Comparison of ENCODE assay signal across 11 cellular contexts in genomic region chr17:68238894-68239293, GRCh38. TPM values are rescaled to one million over a fixed set of nuclear protein-coding genes. Genes with fewer than 3 reads are reported as not detected.
DNase-seq lines count a peak whose midpoint lies in the region; ATAC-seq, FAIRE-seq and TF ChIP-seq lines count a peak whose summit lies in the region.
"Had no signal": no experiment of that assay in that cellular context is flagged by ENCODE, and none has a peak within 500 bp of the region (broad histone marks: within the 10 kb centered on the region; RNA-seq: fewer than 3 reads in every experiment).

No MANE protein-coding gene starts in this region.

- no peak for TF ChIP-seq POLR2A in HepG2 (IDR thresholded peaks at IDR 0.05; ENCODE audit: insufficient read depth in 1 of 2, low read depth in 2 of 2, low read length in 2 of 2)

- TF ChIP-seq RAD21 in HepG2 (CRISPR knock-in tag; IDR thresholded peaks at IDR 0.05), result no peak

- peak overlapping the region; percentile 49 for H3K4me3 Mint-ChIP-seq in activated naive CD4-positive, alpha-beta T cell treated with anti-CD3 and anti-CD28 coated beads, Interleukin-2, amount 50 U/mL, for 24 hours

- H3K36me3 ChIP-seq in HepG2 (replicated peaks in 1 of 2; ENCODE audit: control insufficient read depth in 1 of 2, insufficient read depth in 2 of 2, low read length in 2 of 2), result no peaks in the 10 kb centered on the region

- in situ Hi-C loops in HepG2 (cut with HindIII; ENCODE audit: extremely low pct_ligation_motif_present, low pct_unique_long_range_greater_than_20kb), result no loop called here

- H3K4me1 ChIP-seq in HepG2 (ENCODE audit: insufficient read depth, low read length), result peaks cover 20% of the 10 kb centered on the region; the same call in 1 of the 2 replicates

- no peaks in the 10 kb centered on the region for H4K20me1 ChIP-seq in HepG2 (ENCODE audit: insufficient read depth, low read length)

- H3K4me2 ChIP-seq in HepG2 (ENCODE audit: low read depth, low read length), result no peak overlapping the region

- no peaks in the 10 kb centered on the region for H3K27me3 ChIP-seq in HepG2 (ENCODE audit: control insufficient read depth in 1 of 2, insufficient read depth in 2 of 2, low read length in 2 of 2)

- H3K9me3 ChIP-seq in HepG2 (ENCODE audit: low read length), result no peaks in the 10 kb centered on the region

- H3K9ac ChIP-seq in HepG2 (ENCODE audit: insufficient read depth, low read depth, low read length), result no peak overlapping the region

- ATAC-seq in HG02642 (IDR thresholded peaks at IDR 0.05; ENCODE audit: poor library complexity, unreplicated experiment), result peak; percentile 31
- no peak for ATAC-seq in HepG2

- H3K36me3 Mint-ChIP-seq in activated naive CD4-positive, alpha-beta T cell treated with anti-CD3 and anti-CD28 coated beads, Interleukin-2, amount 50 U/mL, for 24 hours, result no peaks in the 10 kb centered on the region

- no peak for FAIRE-seq in frontal cortex (lab: Jason Lieb, UNC)
- no peak for FAIRE-seq in HepG2 (lab: Jason Lieb, UNC)

- H2AFZ ChIP-seq in HepG2 (ENCODE audit: low read length), result no peak overlapping the region

- POLR2A ChIA-PET in HepG2 (lab: Yijun Ruan, JAX), result no interaction called here

- H3K27me3 Mint-ChIP-seq in activated naive CD4-positive, alpha-beta T cell treated with anti-CD3 and anti-CD28 coated beads, Interleukin-2, amount 50 U/mL, for 24 hours, result no peaks in the 10 kb centered on the region

- no peak overlapping the region for H3K27ac ChIP-seq in HepG2 (ENCODE audit: extremely low read length, insufficient read depth, low read length)

- no peaks in the 10 kb centered on the region for H3K9me3 Mint-ChIP-seq in activated naive CD4-positive, alpha-beta T cell treated with anti-CD3 and anti-CD28 coated beads, Interleukin-2, amount 50 U/mL, for 24 hours

- 48% methylated on average over 3 of the region's 3 CpGs for WGBS in HepG2 (ENCODE audit: low lambda C conversion rate)

- peak overlapping the region; percentile 15; the same call in 1 of the 2 replicates for H3K4me3 ChIP-seq in GM12865 (ENCODE audit: low read depth, low read length)
- H3K4me3 ChIP-seq in HepG2 (replicated peaks in 1 of 3; ENCODE audit: insufficient read depth in 1 of 3, low read depth in 2 of 3, low read length in 3 of 3), result no peak overlapping the region

- H3K27ac Mint-ChIP-seq in activated naive CD4-positive, alpha-beta T cell treated with anti-CD3 and anti-CD28 coated beads, Interleukin-2, amount 50 U/mL, for 24 hours, result peak overlapping the region; percentile 98

- no peaks in the 10 kb centered on the region for H3K79me2 ChIP-seq in HepG2 (ENCODE audit: insufficient read depth, low read length)

- TF ChIP-seq EP300 in HepG2 (IDR thresholded peaks at IDR 0.05; ENCODE audit: low read depth in 2 of 2, low read length in 2 of 2) (no peak), HepG2 (CRISPR knock-in tag; IDR thresholded peaks at IDR 0.05; ENCODE audit: borderline replicate concordance) (no peak)

- DNase-seq in GM12865 (ENCODE audit: low read depth) (peak; percentile 80), pons (ENCODE audit: low spot score) (peak; percentile 42), frontal cortex (ENCODE audit: low spot score in 2 of 2) (no peak), AG20443 (ENCODE audit: low spot score) (no peak), HepG2 (ENCODE audit: low spot score) (no peak), HCEC 1CT (no peak)
- DNase-seq: amniotic stem cell, NCI-H524 treated with DMSO at 0.1 percent for 48 hours, retina had no signal

- TF ChIP-seq CTCF in GM12865 (IDR thresholded peaks at IDR 0.05; ENCODE audit: insufficient read depth, low read depth, low read length, missing control alignments) (no peak), HepG2 (CRISPR knock-in tag; IDR thresholded peaks at IDR 0.05) (no peak)

- intact Hi-C loops in HepG2 (cut with micrococcal nuclease; ENCODE audit: unreplicated experiment), result no loop called here

- H3K4me1 Mint-ChIP-seq in activated naive CD4-positive, alpha-beta T cell treated with anti-CD3 and anti-CD28 coated beads, Interleukin-2, amount 50 U/mL, for 24 hours, result peaks cover 49% of the 10 kb centered on the region

- CTCF ChIA-PET in HepG2 (lab: Yijun Ruan, JAX; ENCODE audit: low intra/inter-chr PET ratio, low total read pairs), result no interaction called here

- BruUV-seq in HepG2 (replicated peaks; lab: Mats Ljungman, UMichigan), result no TSS peak

TF ChIP-seq in HepG2, 621 proteins besides CTCF, POLR2A, EP300 and RAD21 (continues in another document):
- TF ChIP-seq KDM5B (CRISPR knock-in tag; IDR thresholded peaks at IDR 0.05; ENCODE audit: borderline replicate concordance), result no peak

RNA-seq across cellular contexts. Expression of gene AMZ2, which starts 8.9 kb away (rescaled TPM):
- 75.4 TPM for total RNA-seq in frontal cortex
- total RNA-seq in HepG2 (2016; rRNA removed; fragmentation: Illumina TruSeq; extraction: Trizol), result 86.9 and 99.9 TPM in 2 replicates
- 152 and 160 TPM in 2 replicates for total RNA-seq in HepG2 (2016; cell fraction: cytosol; rRNA removed; fragmentation: Illumina TruSeq; extraction: Trizol; ENCODE audit: low read depth)
- 81.8 and 92.5 TPM in 2 replicates for total RNA-seq in HepG2 (2016; cell fraction: insoluble cytoplasmic fraction; rRNA removed; fragmentation: Illumina TruSeq; extraction: Trizol)
- 189 and 196 TPM in 2 replicates for total RNA-seq in HepG2 (2016; cell fraction: membrane; rRNA removed; fragmentation: Illumina TruSeq; extraction: Trizol)
- 37.7 and 40.8 TPM in 2 replicates for total RNA-seq in HepG2 (2016; cell fraction: nucleus; rRNA removed; fragmentation: Illumina TruSeq; extraction: Trizol)
- polyA plus RNA-seq in HepG2 (2011; rRNA removed), result 66.7 and 90.2 TPM in 2 replicates
- 51.3 and 62.4 TPM in 2 replicates for polyA plus RNA-seq in HepG2 (2011; cell fraction: cytosol; rRNA removed)
- polyA plus RNA-seq in HepG2 (2011; cell fraction: nucleus; rRNA removed), result 58.4 and 64.2 TPM in 2 replicates
- 53.5 and 72.8 TPM in 2 replicates for polyA plus RNA-seq in HepG2 (2012)
- polyA plus RNA-seq in HepG2 (2016; cell fraction: cytosol; fragmentation: Illumina TruSeq; extraction: Trizol; ENCODE audit: low read depth), result 179 and 214 TPM in 2 replicates
- polyA plus RNA-seq in HepG2 (2016; cell fraction: insoluble cytoplasmic fraction; fragmentation: Illumina TruSeq; extraction: Trizol; ENCODE audit: low read depth), result 114 TPM in 2 replicates
- polyA plus RNA-seq in HepG2 (2016; cell fraction: membrane; fragmentation: Illumina TruSeq; extraction: Trizol; ENCODE audit: low read depth), result 217 and 242 TPM in 2 replicates
- 90.4 and 92.9 TPM in 2 replicates for polyA plus RNA-seq in HepG2 (2016; cell fraction: nucleus; fragmentation: Illumina TruSeq; extraction: Trizol; ENCODE audit: insufficient read depth, low read depth)
- 28.1 and 28.3 TPM in 2 replicates for polyA minus RNA-seq in HepG2 (2011; rRNA and poly(A)+ RNA removed; ENCODE audit: low replicate concordance)
- polyA minus RNA-seq in HepG2 (2011; cell fraction: cytosol; rRNA and poly(A)+ RNA removed), result 24.0 and 24.3 TPM in 2 replicates
- polyA minus RNA-seq in HepG2 (2011; cell fraction: nucleus; rRNA and poly(A)+ RNA removed), result 21.6 and 25.6 TPM in 2 replicates

RNA-seq across cellular contexts. Expression of gene SLC16A6, which starts 52.0 kb away (rescaled TPM):
- total RNA-seq in frontal cortex, result 1.2 TPM
- 0.67 and 1.1 TPM in 2 replicates for total RNA-seq in HepG2 (2016; rRNA removed; fragmentation: Illumina TruSeq; extraction: Trizol)
- total RNA-seq in HepG2 (2016; cell fraction: cytosol; rRNA removed; fragmentation: Illumina TruSeq; extraction: Trizol; ENCODE audit: low read depth), result 0.51 TPM in 1 of 2 replicates, not detected in the other
- 1.1 and 1.3 TPM in 2 replicates for total RNA-seq in HepG2 (2016; cell fraction: insoluble cytoplasmic fraction; rRNA removed; fragmentation: Illumina TruSeq; extraction: Trizol)
- total RNA-seq in HepG2 (2016; cell fraction: membrane; rRNA removed; fragmentation: Illumina TruSeq; extraction: Trizol), result 0.53 and 0.69 TPM in 2 replicates
- total RNA-seq in HepG2 (2016; cell fraction: nucleus; rRNA removed; fragmentation: Illumina TruSeq; extraction: Trizol), result 1.1 and 1.6 TPM in 2 replicates
- polyA plus RNA-seq in HepG2 (2011; rRNA removed), result 27.2 and 44.7 TPM in 2 replicates
- 33.2 and 35.3 TPM in 2 replicates for polyA plus RNA-seq in HepG2 (2011; cell fraction: cytosol; rRNA removed)
- polyA plus RNA-seq in HepG2 (2011; cell fraction: nucleus; rRNA removed), result 13.0 and 13.3 TPM in 2 replicates
- 5.7 and 9.7 TPM in 2 replicates for polyA plus RNA-seq in HepG2 (2012)
- polyA plus RNA-seq in HepG2 (2016; cell fraction: cytosol; fragmentation: Illumina TruSeq; extraction: Trizol; ENCODE audit: low read depth), result 0.05 and 0.06 TPM in 2 replicates
- 0.59 and 0.61 TPM in 2 replicates for polyA plus RNA-seq in HepG2 (2016; cell fraction: insoluble cytoplasmic fraction; fragmentation: Illumina TruSeq; extraction: Trizol; ENCODE audit: low read depth)
- polyA plus RNA-seq in HepG2 (2016; cell fraction: membrane; fragmentation: Illumina TruSeq; extraction: Trizol; ENCODE audit: low read depth), result 0.28 and 0.40 TPM in 2 replicates
- polyA plus RNA-seq in HepG2 (2016; cell fraction: nucleus; fragmentation: Illumina TruSeq; extraction: Trizol; ENCODE audit: insufficient read depth, low read depth), result 1.5 TPM in 2 replicates
- 137 and 162 TPM in 2 replicates for polyA minus RNA-seq in HepG2 (2011; rRNA and poly(A)+ RNA removed; ENCODE audit: low replicate concordance)
- polyA minus RNA-seq in HepG2 (2011; cell fraction: cytosol; rRNA and poly(A)+ RNA removed), result 56.6 and 65.6 TPM in 2 replicates
- 28.5 and 31.0 TPM in 2 replicates for polyA minus RNA-seq in HepG2 (2011; cell fraction: nucleus; rRNA and poly(A)+ RNA removed)

RNA-seq across cellular contexts. Expression of gene ARSG, which starts 52.4 kb away (rescaled TPM):
- total RNA-seq in frontal cortex (5.7 TPM), HepG2 (2016; rRNA removed; fragmentation: Illumina TruSeq; extraction: Trizol) (3.7 and 4.1 TPM in 2 replicates)
- 10.0 and 10.5 TPM in 2 replicates for total RNA-seq in HepG2 (2016; cell fraction: cytosol; rRNA removed; fragmentation: Illumina TruSeq; extraction: Trizol; ENCODE audit: low read depth)
- 2.8 and 4.2 TPM in 2 replicates for total RNA-seq in HepG2 (2016; cell fraction: insoluble cytoplasmic fraction; rRNA removed; fragmentation: Illumina TruSeq; extraction: Trizol)
- total RNA-seq in HepG2 (2016; cell fraction: membrane; rRNA removed; fragmentation: Illumina TruSeq; extraction: Trizol), result 8.1 and 9.2 TPM in 2 replicates
- 4.0 and 4.3 TPM in 2 replicates for total RNA-seq in HepG2 (2016; cell fraction: nucleus; rRNA removed; fragmentation: Illumina TruSeq; extraction: Trizol)
- polyA plus RNA-seq in HepG2 (2011; rRNA removed), result 15.2 and 15.9 TPM in 2 replicates
- polyA plus RNA-seq in HepG2 (2011; cell fraction: cytosol; rRNA removed), result 11.5 and 13.0 TPM in 2 replicates
- 26.9 and 29.6 TPM in 2 replicates for polyA plus RNA-seq in HepG2 (2011; cell fraction: nucleus; rRNA removed)
- polyA plus RNA-seq in HepG2 (2012), result 7.0 and 8.7 TPM in 2 replicates
- 3.0 and 5.3 TPM in 2 replicates for polyA plus RNA-seq in HepG2 (2016; cell fraction: cytosol; fragmentation: Illumina TruSeq; extraction: Trizol; ENCODE audit: low read depth)
- 2.2 and 2.8 TPM in 2 replicates for polyA plus RNA-seq in HepG2 (2016; cell fraction: insoluble cytoplasmic fraction; fragmentation: Illumina TruSeq; extraction: Trizol; ENCODE audit: low read depth)
- polyA plus RNA-seq in HepG2 (2016; cell fraction: membrane; fragmentation: Illumina TruSeq; extraction: Trizol; ENCODE audit: low read depth), result 3.9 and 4.3 TPM in 2 replicates
- 4.4 and 5.4 TPM in 2 replicates for polyA plus RNA-seq in HepG2 (2016; cell fraction: nucleus; fragmentation: Illumina TruSeq; extraction: Trizol; ENCODE audit: insufficient read depth, low read depth)
- polyA minus RNA-seq in HepG2 (2011; rRNA and poly(A)+ RNA removed; ENCODE audit: low replicate concordance), result 45.9 and 48.0 TPM in 2 replicates
- polyA minus RNA-seq in HepG2 (2011; cell fraction: cytosol; rRNA and poly(A)+ RNA removed), result 8.9 and 10.0 TPM in 2 replicates
- 38.7 and 40.7 TPM in 2 replicates for polyA minus RNA-seq in HepG2 (2011; cell fraction: nucleus; rRNA and poly(A)+ RNA removed)

Comparison
In these comparisons a context has a peak if more than half of its experiments do, and no peak if none do; other contexts are left out.
1. DNase-seq: peak in GM12865 (single experiment) and pons (single experiment); none in frontal cortex (0 of 2), AG20443 (single experiment), HepG2 (single experiment) and HCEC 1CT (single experiment).